12 cellular contexts compared by ENCODE assay signal in genomic region chr2:144595686-144596073, GRCh38.
DNase-seq lines count a peak whose midpoint lies in the region; ATAC-seq and TF ChIP-seq lines count a peak whose summit lies in the region.
"Had no signal": no experiment of that assay in that cellular context is flagged by ENCODE, and none has a peak within 500 bp of the region (broad histone marks: within the 10 kb centered on the region; RNA-seq: fewer than 3 reads in every experiment).

No MANE protein-coding gene starts in this region.

- POLR2A ChIA-PET in SK-N-SH (lab: Yijun Ruan, JAX), result no interaction called here

- H3K9me2 ChIP-seq in SK-N-SH (no peaks in the 10 kb centered on the region), hepatocyte (replicated peaks; ENCODE audit: insufficient read depth) (no peaks in the 10 kb centered on the region)

- H3K9ac ChIP-seq in SK-N-SH, result no peak overlapping the region

- peaks cover 3% of the 10 kb centered on the region for H3K4me1 Mint-ChIP-seq in T-helper 2 cell treated with Interferon-gamma antibody and Interleukin-4, amounts not matched to agents 5 μg/mL and 100 μg/mL, for 36 hours (ENCODE audit: low read depth)
- H3K4me1 Mint-ChIP-seq: activated CD4-positive, alpha-beta T cell treated with anti-CD3 and anti-CD28 coated beads for 36 hours had no signal

- H3K36me3 ChIP-seq in SK-N-SH (replicated peaks in 1 of 2; ENCODE audit: control insufficient read depth in 1 of 2, insufficient read depth in 2 of 2, low read length in 1 of 2) (no peaks in the 10 kb centered on the region), hepatocyte (replicated peaks; ENCODE audit: insufficient read depth, low read depth) (no peaks in the 10 kb centered on the region), tibial artery (no peaks in the 10 kb centered on the region)
- H3K36me3 ChIP-seq: right atrium auricular region had no signal

- no peak for TF ChIP-seq EP300 in SK-N-SH (IDR thresholded peaks at IDR 0.05; ENCODE audit: borderline replicate concordance in 1 of 2, low read depth in 1 of 2, low read length in 1 of 2)

- no peaks in the 10 kb centered on the region for H3K9me3 Mint-ChIP-seq in T-helper 2 cell treated with Interferon-gamma antibody and Interleukin-4, amounts not matched to agents 5 μg/mL and 100 μg/mL, for 36 hours

- H3K9me3 ChIP-seq in SK-N-SH, result no peaks in the 10 kb centered on the region
- no peaks in the 10 kb centered on the region for H3K9me3 ChIP-seq in hepatocyte (ENCODE audit: low read depth)
- H3K9me3 ChIP-seq in tibial artery, result no peaks in the 10 kb centered on the region
- H3K9me3 ChIP-seq: right atrium auricular region had no signal

- H3K4me1 ChIP-seq in SK-N-SH (ENCODE audit: control insufficient read depth in 1 of 2, insufficient read depth in 2 of 2, low read depth in 1 of 2, low read length in 1 of 2) (peaks cover 3 to 9% of the 10 kb centered on the region in 2 experiments), hepatocyte (ENCODE audit: insufficient read depth) (no peaks in the 10 kb centered on the region), tibial artery (peaks cover 0 to 11% (median 5%) of the 10 kb centered on the region in 4 donors)
- H3K4me1 ChIP-seq: right atrium auricular region had no signal

- TF ChIP-seq CTCF in SK-N-SH (IDR thresholded peaks at IDR 0.05), result no peak
- TF ChIP-seq CTCF in hepatocyte (IDR thresholded peaks at IDR 0.05; ENCODE audit: poor library complexity), result no peak
- no peak for TF ChIP-seq CTCF in tibial artery (IDR thresholded peaks at IDR 0.05)

- H3K79me2 ChIP-seq in SK-N-SH (ENCODE audit: insufficient read depth) (no peaks in the 10 kb centered on the region), hepatocyte (no peaks in the 10 kb centered on the region)

- no peak for ATAC-seq in SK-N-SH treated with all-trans-retinoic acid at 6 μM for 48 hours
- ATAC-seq: activated CD4-positive, alpha-beta T cell treated with anti-CD3 and anti-CD28 coated beads for 36 hours; Right ventricle myocardium inferior had no signal

- H3K4me2 ChIP-seq in SK-N-SH (peak overlapping the region; percentile 49; the same call in 1 of the 2 replicates), hepatocyte (peak overlapping the region; percentile 64)

- H3K4me3 Mint-ChIP-seq in T-helper 2 cell treated with Interferon-gamma antibody and Interleukin-4, amounts not matched to agents 5 μg/mL and 100 μg/mL, for 36 hours, result no peak overlapping the region
- H3K4me3 Mint-ChIP-seq: activated CD4-positive, alpha-beta T cell treated with anti-CD3 and anti-CD28 coated beads for 36 hours had no signal

- no peaks in the 10 kb centered on the region for H3K27me3 ChIP-seq in SK-N-SH (ENCODE audit: insufficient read depth)
- H3K27me3 ChIP-seq in hepatocyte, result no peaks in the 10 kb centered on the region
- H3K27me3 ChIP-seq in tibial artery, result no peaks in the 10 kb centered on the region
- H3K27me3 ChIP-seq: right atrium auricular region had no signal

- H3K36me3 Mint-ChIP-seq in T-helper 2 cell treated with Interferon-gamma antibody and Interleukin-4, amounts not matched to agents 5 μg/mL and 100 μg/mL, for 36 hours (ENCODE audit: low read depth), result no peaks in the 10 kb centered on the region

- peaks cover 11% of the 10 kb centered on the region for H3F3A ChIP-seq in SK-N-SH (replicated peaks; ENCODE audit: insufficient read depth)

- no peak for DNase-seq in SK-N-SH
- peak; percentile 15 for DNase-seq in NCI-H1048 (lab: John Stamatoyannopoulos, UW)
- no peak for DNase-seq in hepatocyte (ENCODE audit: low spot score)
- DNase-seq in tibial artery, result no peak
- no peak for DNase-seq in SHP77 treated with DMSO at 0.1 percent for 48 hours (lab: John Stamatoyannopoulos, UW)
- DNase-seq in NCI-H146 treated with DMSO at 0.1 percent for 48 hours (lab: John Stamatoyannopoulos, UW; ENCODE audit: unreplicated experiment), result no peak
- DNase-seq in T-helper 2 cell treated with Interferon-gamma antibody and Interleukin-4, amounts not matched to agents 5 μg/mL and 100 μg/mL, for 36 hours (ENCODE audit: low spot score), result no peak
- DNase-seq: activated CD4-positive, alpha-beta T cell treated with anti-CD3 and anti-CD28 coated beads for 36 hours; KG1 had no signal

- H3K4me3 ChIP-seq in SK-N-SH (ENCODE audit: low read depth in 2 of 2, low read length in 1 of 2) (no peak overlapping the region), hepatocyte (no peak overlapping the region), tibial artery (no peak overlapping the region)
- H3K4me3 ChIP-seq: right atrium auricular region had no signal

- H3K27me3 Mint-ChIP-seq in T-helper 2 cell treated with Interferon-gamma antibody and Interleukin-4, amounts not matched to agents 5 μg/mL and 100 μg/mL, for 36 hours (ENCODE audit: low read depth), result peaks cover 54% of the 10 kb centered on the region

- CTCF ChIA-PET in SK-N-SH (lab: Yijun Ruan, JAX), result interaction anchor here (1.0 kb wide), 1 partner anchor 16 kb away, joined by 3 read pairs; no protein-coding TSS in a partner anchor

- intact Hi-C loops in tibial artery (cut with DNase I; ENCODE audit: low total_unique reads), result no loop called here

- H3K27ac ChIP-seq in SK-N-SH (ENCODE audit: low read depth in 2 of 2, low read length in 1 of 2), result peak overlapping the region in 1 of 2 experiments; percentile 60; a peak in 2 of 4 replicates
- H3K27ac ChIP-seq in hepatocyte, result peak overlapping the region; percentile 6
- H3K27ac ChIP-seq in tibial artery, result peak overlapping the region; percentile 4 to 53
- H3K27ac ChIP-seq: right atrium auricular region had no signal

- no peak overlapping the region for H3K27ac Mint-ChIP-seq in T-helper 2 cell treated with Interferon-gamma antibody and Interleukin-4, amounts not matched to agents 5 μg/mL and 100 μg/mL, for 36 hours
- H3K27ac Mint-ChIP-seq: activated CD4-positive, alpha-beta T cell treated with anti-CD3 and anti-CD28 coated beads for 36 hours had no signal

- H2AFZ ChIP-seq in SK-N-SH (ENCODE audit: low read depth), result peak overlapping the region; percentile 84; the same call in 1 of the 2 replicates
- no peak overlapping the region for H2AFZ ChIP-seq in hepatocyte

- TF ChIP-seq RAD21 in SK-N-SH (IDR thresholded peaks at IDR 0.05; ENCODE audit: low read length), result no peak

- 94% methylated on average over 4 of the region's 4 CpGs for WGBS in SK-N-SH (ENCODE audit: low lambda C conversion rate)
- 73% methylated on average over 4 of the region's 4 CpGs for WGBS in hepatocyte (ENCODE audit: low lambda C conversion rate, missing lambda C conversion rate)

- H4K20me1 ChIP-seq in SK-N-SH (ENCODE audit: insufficient read depth) (no peaks in the 10 kb centered on the region), hepatocyte (ENCODE audit: insufficient read depth, poor library complexity, severe bottlenecking) (no peaks in the 10 kb centered on the region)

TF ChIP-seq in SK-N-SH, 30 proteins besides CTCF, POLR2A, EP300 and RAD21 (continues in another document):
- TF ChIP-seq MEF2A (IDR thresholded peaks at IDR 0.05; ENCODE audit: borderline replicate concordance, low read depth) (no peak), TCF12 (IDR thresholded peaks at IDR 0.05) (no peak), NFIC (IDR thresholded peaks at IDR 0.05; ENCODE audit: borderline replicate concordance) (no peak)

TF ChIP-seq in SK-N-SH treated with all-trans-retinoic acid at 6 μM for 48 hours, 23 proteins besides CTCF, POLR2A, EP300 and RAD21:
- TF ChIP-seq CSDC2 (CRISPR knock-in tag; IDR thresholded peaks at IDR 0.05), result no peak
- TF ChIP-seq ZNF8 (CRISPR knock-in tag; IDR thresholded peaks at IDR 0.05), result no peak
- no peak for TF ChIP-seq ARNTL (CRISPR knock-in tag; IDR thresholded peaks at IDR 0.05; ENCODE audit: borderline replicate concordance, low read depth)
- TF ChIP-seq ZNF565 (CRISPR knock-in tag; conservative IDR thresholded peaks at IDR 0.05; ENCODE audit: low read depth), result no peak
- no peak for TF ChIP-seq ZFP30 (CRISPR knock-in tag; IDR thresholded peaks at IDR 0.05)
- no peak for TF ChIP-seq GLIS3 (CRISPR knock-in tag; IDR thresholded peaks at IDR 0.05)
- TF ChIP-seq TOX (CRISPR knock-in tag; IDR thresholded peaks at IDR 0.05; ENCODE audit: borderline replicate concordance), result no peak
- no peak for TF ChIP-seq ISL1 (CRISPR knock-in tag; IDR thresholded peaks at IDR 0.05)
- TF ChIP-seq, protein P1, sequence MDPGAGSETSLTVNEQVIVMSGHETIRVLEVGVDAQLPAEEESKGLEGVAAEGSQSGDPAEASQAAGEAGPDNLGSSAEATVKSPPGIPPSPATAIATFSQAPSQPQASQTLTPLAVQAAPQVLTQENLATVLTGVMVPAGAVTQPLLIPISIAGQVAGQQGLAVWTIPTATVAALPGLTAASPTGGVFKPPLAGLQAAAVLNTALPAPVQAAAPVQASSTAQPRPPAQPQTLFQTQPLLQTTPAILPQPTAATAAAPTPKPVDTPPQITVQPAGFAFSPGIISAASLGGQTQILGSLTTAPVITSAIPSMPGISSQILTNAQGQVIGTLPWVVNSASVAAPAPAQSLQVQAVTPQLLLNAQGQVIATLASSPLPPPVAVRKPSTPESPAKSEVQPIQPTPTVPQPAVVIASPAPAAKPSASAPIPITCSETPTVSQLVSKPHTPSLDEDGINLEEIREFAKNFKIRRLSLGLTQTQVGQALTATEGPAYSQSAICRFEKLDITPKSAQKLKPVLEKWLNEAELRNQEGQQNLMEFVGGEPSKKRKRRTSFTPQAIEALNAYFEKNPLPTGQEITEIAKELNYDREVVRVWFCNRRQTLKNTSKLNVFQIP (CRISPR knock-in tag; IDR thresholded peaks at IDR 0.05; ENCODE audit: borderline replicate concordance, low read depth), result no peak
TF ChIP-seq in SK-N-SH treated with all-trans-retinoic acid at 6 μM for 48 hours: peak in this region for 0.
